Comparison of ENCODE assay signal across 28 cellular contexts in genomic region chr17:8354196-8354595, GRCh38. TPM values are rescaled to one million over a fixed set of nuclear protein-coding genes. Genes with fewer than 3 reads are reported as not detected.
"Had no signal": no experiment of that assay in that cellular context is flagged by ENCODE, and none has a peak within 500 bp of the region (broad histone marks: within the 10 kb centered on the region; RNA-seq: fewer than 3 reads in every experiment).

No MANE protein-coding gene starts in this region.

- H3K4me3 ChIP-seq: colonic mucosa, heart left ventricle, mucosa of descending colon, ovary, right atrium auricular region, sigmoid colon, skin epidermis, stomach, thoracic aorta had no signal

- ATAC-seq: esophagus mucosa; left colon; mucosa of descending colon; natural killer cell; stimulated activated naive B cell treated with anti-CD40 and anti-IgM and Interleukin-4, amounts not matched to agents 10 μg/mL and 1 μg/mL and 100 μg/mL, for 72 hours had no signal

- H3K27ac ChIP-seq: colonic mucosa, ovary, right atrium auricular region, sigmoid colon, skin epidermis, stomach, thoracic aorta had no signal

- DNase-seq: colonic mucosa; effector CD8-positive, alpha-beta T cell; heart left ventricle; hippocampal formation; left colon; mucosa of descending colon; natural killer cell; ovary; sigmoid colon; stimulated activated CD4-positive, alpha-beta T cell treated with anti-CD3 and anti-CD28 coated beads, Interleukin-2, amount 100 ng/mL, for 24 hours; stimulated activated CD4-positive, alpha-beta T cell treated with anti-CD3 and anti-CD28 coated beads, Interleukin-4, amount 100 ng/mL, for 4 hours; stimulated activated naive B cell treated with anti-CD40 and anti-IgM and Interleukin-4, amounts not matched to agents 10 μg/mL and 1 μg/mL and 100 μg/mL, for 72 hours; stomach; trophoblast cell had no signal

- H3K9me3 Mint-ChIP-seq: natural killer cell; stimulated activated naive B cell treated with anti-CD40 and anti-IgM and Interleukin-4, amounts not matched to agents 10 μg/mL and 1 μg/mL and 100 μg/mL, for 72 hours had no signal

- H3K4me3 Mint-ChIP-seq: natural killer cell; neural crest cell; stimulated activated naive B cell treated with anti-CD40 and anti-IgM and Interleukin-4, amounts not matched to agents 10 μg/mL and 1 μg/mL and 100 μg/mL, for 72 hours had no signal

- H3K27ac Mint-ChIP-seq: natural killer cell; stimulated activated naive B cell treated with anti-CD40 and anti-IgM and Interleukin-4, amounts not matched to agents 10 μg/mL and 1 μg/mL and 100 μg/mL, for 72 hours had no signal

- H3K27me3 ChIP-seq: colonic mucosa, heart left ventricle, ovary, right atrium auricular region, sigmoid colon, stomach had no signal

- H3K36me3 ChIP-seq: colonic mucosa, heart left ventricle, ovary, right atrium auricular region, sigmoid colon, stomach, thoracic aorta had no signal

- H3K4me1 Mint-ChIP-seq: natural killer cell had no signal

- H3K36me3 Mint-ChIP-seq: natural killer cell had no signal

- H3K4me1 ChIP-seq: colonic mucosa, right atrium auricular region, sigmoid colon, stomach had no signal

- H3K9me3 ChIP-seq: colonic mucosa, heart left ventricle, mucosa of descending colon, ovary, right atrium auricular region, sigmoid colon, stomach, thoracic aorta had no signal

RNA-seq across cellular contexts. Expression of gene ODF4, which starts 14.6 kb away (rescaled TPM):
- total RNA-seq: colonic mucosa, dermis microvascular lymphatic vessel endothelial cell, esophagus mucosa, fibroblast of lung, frontal cortex, glomerular endothelial cell, heart left ventricle, kidney epithelial cell, left colon, liver, lung microvascular endothelial cell, mucosa of descending colon, natural killer cell, neural crest cell, ovary, posterior vena cava, right atrium auricular region, sigmoid colon, stomach, thoracic aorta, urinary bladder had no signal
- polyA plus RNA-seq: fibroblast of lung, heart left ventricle, liver, ovary, sigmoid colon, stomach, urinary bladder had no signal

RNA-seq across cellular contexts. Expression of gene RNF222, which starts 43.4 kb away (rescaled TPM):
- total RNA-seq: colonic mucosa, dermis microvascular lymphatic vessel endothelial cell, fibroblast of lung, frontal cortex, glomerular endothelial cell, heart left ventricle, kidney epithelial cell, left colon, liver, mucosa of descending colon, neural crest cell, ovary, posterior vena cava, right atrium auricular region, sigmoid colon, stomach, urinary bladder had no signal
- polyA plus RNA-seq: fibroblast of lung, heart left ventricle, liver, ovary, urinary bladder had no signal

RNA-seq across cellular contexts. Expression of gene ARHGEF15, which starts 44.2 kb away (rescaled TPM):
- total RNA-seq: fibroblast of lung, natural killer cell, neural crest cell had no signal
- polyA plus RNA-seq: fibroblast of lung had no signal
